9 cellular contexts compared by ENCODE assay signal in genomic region chr10:128463991-128464755, GRCh38.
DNase-seq lines count a peak whose midpoint lies in the region; ATAC-seq and TF ChIP-seq lines count a peak whose summit lies in the region.
"Had no signal": no experiment of that assay in that cellular context is flagged by ENCODE, and none has a peak within 500 bp of the region (broad histone marks: within the 10 kb centered on the region; RNA-seq: fewer than 3 reads in every experiment).

No MANE protein-coding gene starts in this region.

- H3F3A ChIP-seq in smooth muscle cell (ENCODE audit: low read depth) = no peaks in the 10 kb centered on the region

- H3K36me3 ChIP-seq in SJCRH30 (no peaks in the 10 kb centered on the region), smooth muscle cell (ENCODE audit: low read depth) (no peaks in the 10 kb centered on the region)

- no peak overlapping the region for H3K4me2 ChIP-seq in smooth muscle cell

- DNase-seq in activated CD4-positive, alpha-beta T cell treated with anti-CD3 and anti-CD28 coated beads for 1 hour = peak; percentile 36
- DNase-seq in activated CD4-positive, alpha-beta T cell treated with anti-CD3 and anti-CD28 coated beads for 4 hours = no peak
- DNase-seq in SJCRH30 (peak; percentile 44 to 49), foreskin melanocyte (peak; percentile 4), smooth muscle cell (lab: John Stamatoyannopoulos, UW; ENCODE audit: unreplicated experiment) (peak; percentile 6), hippocampal formation (lab: John Stamatoyannopoulos, UW) (no peak)
- DNase-seq: DND-41 had no signal

- no peak overlapping the region for H2AFZ ChIP-seq in smooth muscle cell (ENCODE audit: low read depth)

- H3K27me3 ChIP-seq in SJCRH30 = no peaks in the 10 kb centered on the region
- peaks cover 2% of the 10 kb centered on the region for H3K27me3 ChIP-seq in smooth muscle cell (ENCODE audit: low read depth)

- H3K4me3 ChIP-seq in SJCRH30 = no peak overlapping the region
- H3K4me3 ChIP-seq in smooth muscle cell = no peak overlapping the region

- no peaks in the 10 kb centered on the region for H4K20me1 ChIP-seq in smooth muscle cell (ENCODE audit: low read depth)

- ATAC-seq in GM19035 (IDR thresholded peaks at IDR 0.05; ENCODE audit: unreplicated experiment) (no peak), GM18909 (IDR thresholded peaks at IDR 0.05; ENCODE audit: poor library complexity, unreplicated experiment) (no peak)

- no peaks in the 10 kb centered on the region for H3K4me1 ChIP-seq in SJCRH30
- no peaks in the 10 kb centered on the region for H3K4me1 ChIP-seq in smooth muscle cell (ENCODE audit: low read depth)

- no peak overlapping the region for H3K27ac ChIP-seq in SJCRH30
- no peak overlapping the region for H3K27ac ChIP-seq in smooth muscle cell (ENCODE audit: low read depth)

- WGBS in smooth muscle cell (ENCODE audit: low lambda C conversion rate) = 78% methylated on average over 3 of the region's 4 CpGs

- H3K9me3 ChIP-seq in SJCRH30 (replicated peaks) = no peaks in the 10 kb centered on the region
- no peaks in the 10 kb centered on the region for H3K9me3 ChIP-seq in smooth muscle cell (replicated peaks; ENCODE audit: low read depth)

- TF ChIP-seq CTCF in smooth muscle cell (IDR thresholded peaks at IDR 0.05; ENCODE audit: borderline replicate concordance, insufficient read depth, poor library complexity, severe bottlenecking) = no peak

- no peak overlapping the region for H3K9ac ChIP-seq in smooth muscle cell (ENCODE audit: low read depth)

- H3K79me2 ChIP-seq in smooth muscle cell (ENCODE audit: low read depth) = no peaks in the 10 kb centered on the region

Comparison
In these comparisons a context has a peak if more than half of its experiments do, and no peak if none do; other contexts are left out.
1. DNase-seq: peak in activated CD4-positive, alpha-beta T cell treated with anti-CD3 and anti-CD28 coated beads for 1 hour (single experiment), SJCRH30 (2 of 2), foreskin melanocyte (single experiment) and smooth muscle cell (single experiment); none in activated CD4-positive, alpha-beta T cell treated with anti-CD3 and anti-CD28 coated beads for 4 hours (0 of 2) and hippocampal formation (0 of 2).